Comparison of ENCODE assay signal across 30 cellular contexts in the genomic region with DNA sequence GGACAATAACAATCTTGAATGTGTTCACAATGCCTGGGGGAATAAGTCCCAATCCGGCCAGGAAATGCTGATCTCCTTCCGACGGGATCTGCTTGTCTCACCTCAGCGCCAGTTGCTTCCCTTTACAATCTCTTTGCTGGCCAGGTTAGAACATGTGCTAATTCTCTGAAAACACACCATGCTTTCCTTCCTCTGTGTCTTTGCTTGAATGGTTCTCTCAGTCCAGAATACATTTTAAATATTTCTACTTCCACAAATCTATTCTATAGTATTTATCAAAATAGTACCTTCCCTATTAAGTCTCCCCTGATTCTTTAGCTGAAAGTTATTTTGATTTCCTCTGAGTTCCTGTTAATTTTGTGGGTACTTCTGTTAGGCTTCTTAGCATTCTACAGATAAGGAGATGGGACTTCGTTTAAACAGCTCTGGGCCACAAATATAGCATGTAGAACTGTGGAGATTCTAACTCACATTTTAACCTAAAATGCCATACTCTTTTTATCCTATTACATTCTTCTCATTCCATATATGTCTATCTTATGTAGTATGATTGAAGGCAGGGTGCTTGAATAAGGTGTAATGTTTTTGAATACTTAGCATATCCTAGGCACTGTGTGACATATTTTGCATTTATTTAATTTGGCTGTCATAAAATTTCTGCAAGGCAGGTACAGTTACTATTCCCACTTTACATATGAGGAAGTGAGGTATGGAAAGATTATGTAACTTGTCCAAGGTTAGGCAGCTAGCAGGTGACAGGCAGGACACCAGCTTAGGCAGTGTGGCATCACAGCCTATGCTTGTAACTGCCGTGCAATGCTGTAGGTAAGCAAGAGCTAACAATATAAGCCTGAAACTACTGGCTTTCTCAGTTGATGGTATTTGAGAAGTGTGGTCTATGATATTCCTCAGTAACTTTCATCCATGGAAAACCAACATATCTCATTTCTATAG.
"Had no signal": no experiment of that assay in that cellular context is flagged by ENCODE, and none has a peak within 500 bp of the region (broad histone marks: within the 10 kb centered on the region; RNA-seq: fewer than 3 reads in every experiment).

No MANE protein-coding gene starts in this region.

- ATAC-seq: activated CD8-positive, alpha-beta memory T cell treated with anti-CD3 and anti-CD28 coated beads, Interleukin-2, amount 10 ng/mL, durations not matched to agents 7 days and 5 days; activated CD8-positive, alpha-beta T cell treated with anti-CD3 and anti-CD28 coated beads for 36 hours; activated naive CD8-positive, alpha-beta T cell treated with anti-CD3 and anti-CD28 coated beads, Interleukin-2, amount 50 U/mL, for 24 hours; body of pancreas; left lung; natural killer cell treated with Interleukin-12 subunit alpha and Interleukin-12 subunit beta and Interleukin-15 and Interleukin-18, amount 100 ng/mL, for 72 hours; psoas muscle; right cardiac atrium had no signal

- H3K36me3 Mint-ChIP-seq: mesothelial cell of epicardium had no signal

- H3K4me3 Mint-ChIP-seq: activated CD4-positive, alpha-beta T cell treated with anti-CD3 and anti-CD28 coated beads, Interleukin-2, amount 10 ng/mL, durations not matched to agents 7 days and 5 days; activated CD8-positive, alpha-beta memory T cell treated with anti-CD3 and anti-CD28 coated beads, Interleukin-2, amount 10 ng/mL, durations not matched to agents 7 days and 5 days; activated CD8-positive, alpha-beta T cell treated with anti-CD3 and anti-CD28 coated beads for 36 hours; activated naive CD8-positive, alpha-beta T cell treated with anti-CD3 and anti-CD28 coated beads, Interleukin-2, amount 50 U/mL, for 24 hours; activated T-helper 1 cell treated with anti-CD3 and anti-CD28 coated beads, Interleukin-12 subunit alpha, Interleukin-12 subunit beta, Interleukin-2, Interleukin-4 antibody, amounts not matched to agents 30 ng/mL and 10 ng/mL and 1 ng/mL, durations not matched to agents 14 hours and 24 hours and 36 hours; dendritic cell treated with granulocyte-macrophage colony-stimulating factor and Interleukin-4, amounts not matched to agents 40 ng/mL and 50 ng/mL, for 4 days; immature natural killer cell; mesothelial cell of epicardium; natural killer cell treated with Interleukin-12 subunit alpha and Interleukin-12 subunit beta and Interleukin-15 and Interleukin-18, amount 100 ng/mL, for 72 hours; type B pancreatic cell had no signal

- H3K4me3 ChIP-seq: body of pancreas, esophagus muscularis mucosa, hepatocyte, left lung, lung, ovary, psoas muscle, thoracic aorta, vagina had no signal

- H3K9me3 ChIP-seq: body of pancreas, esophagus muscularis mucosa, left lung, neutrophil, ovary, psoas muscle, thoracic aorta, vagina had no signal

- H3K27ac Mint-ChIP-seq: activated CD4-positive, alpha-beta T cell treated with anti-CD3 and anti-CD28 coated beads, Interleukin-2, amount 10 ng/mL, durations not matched to agents 7 days and 5 days; activated CD8-positive, alpha-beta memory T cell treated with anti-CD3 and anti-CD28 coated beads, Interleukin-2, amount 10 ng/mL, durations not matched to agents 7 days and 5 days; activated CD8-positive, alpha-beta T cell treated with anti-CD3 and anti-CD28 coated beads for 36 hours; activated naive CD8-positive, alpha-beta T cell treated with anti-CD3 and anti-CD28 coated beads, Interleukin-2, amount 50 U/mL, for 24 hours; activated T-helper 1 cell treated with anti-CD3 and anti-CD28 coated beads, Interleukin-12 subunit alpha, Interleukin-12 subunit beta, Interleukin-2, Interleukin-4 antibody, amounts not matched to agents 30 ng/mL and 10 ng/mL and 1 ng/mL, durations not matched to agents 14 hours and 24 hours and 36 hours; dendritic cell treated with granulocyte-macrophage colony-stimulating factor and Interleukin-4, amounts not matched to agents 40 ng/mL and 50 ng/mL, for 4 days; mesothelial cell of epicardium; type B pancreatic cell had no signal

- H3K36me3 ChIP-seq: esophagus muscularis mucosa, left lung, neutrophil, ovary, thoracic aorta, vagina had no signal

- H3K27me3 Mint-ChIP-seq: activated CD4-positive, alpha-beta T cell treated with anti-CD3 and anti-CD28 coated beads, Interleukin-2, amount 10 ng/mL, durations not matched to agents 7 days and 5 days; activated CD8-positive, alpha-beta memory T cell treated with anti-CD3 and anti-CD28 coated beads, Interleukin-2, amount 10 ng/mL, durations not matched to agents 7 days and 5 days; activated CD8-positive, alpha-beta T cell treated with anti-CD3 and anti-CD28 coated beads for 36 hours; activated naive CD8-positive, alpha-beta T cell treated with anti-CD3 and anti-CD28 coated beads, Interleukin-2, amount 50 U/mL, for 24 hours; dendritic cell treated with granulocyte-macrophage colony-stimulating factor and Interleukin-4, amounts not matched to agents 40 ng/mL and 50 ng/mL, for 4 days; natural killer cell treated with Interleukin-12 subunit alpha and Interleukin-12 subunit beta and Interleukin-15 and Interleukin-18, amount 100 ng/mL, for 72 hours; type B pancreatic cell had no signal

- H3K27me3 ChIP-seq: body of pancreas, esophagus muscularis mucosa, hepatocyte, left lung, neutrophil, ovary, vagina had no signal

- H3K27ac ChIP-seq: body of pancreas, esophagus muscularis mucosa, hepatocyte, left lung, neutrophil, ovary, psoas muscle, thoracic aorta, vagina, VCaP had no signal

- H3K4me1 Mint-ChIP-seq: activated CD4-positive, alpha-beta T cell treated with anti-CD3 and anti-CD28 coated beads, Interleukin-2, amount 10 ng/mL, durations not matched to agents 7 days and 5 days; activated CD8-positive, alpha-beta memory T cell treated with anti-CD3 and anti-CD28 coated beads, Interleukin-2, amount 10 ng/mL, durations not matched to agents 7 days and 5 days had no signal

- DNase-seq: activated CD4-positive, alpha-beta T cell treated with anti-CD3 and anti-CD28 coated beads, Interleukin-2, amount 10 ng/mL, durations not matched to agents 7 days and 5 days; activated CD4-positive, CD25-positive, alpha-beta regulatory T cell treated with anti-CD3 and anti-CD28 coated beads, Interleukin-2, amount 50 U/mL, for 72 hours; activated CD8-positive, alpha-beta memory T cell treated with anti-CD3 and anti-CD28 coated beads, Interleukin-2, amount 10 ng/mL, durations not matched to agents 7 days and 5 days; activated CD8-positive, alpha-beta T cell treated with anti-CD3 and anti-CD28 coated beads for 36 hours; activated gamma-delta T cell; activated naive CD4-positive, alpha-beta T cell treated with anti-CD3 and anti-CD28 coated beads, Interleukin-2, amount 50 U/mL, for 16 hours; activated naive CD8-positive, alpha-beta T cell treated with anti-CD3 and anti-CD28 coated beads, Interleukin-2, amount 50 U/mL, for 24 hours; activated T-cell treated with anti-CD3 and anti-CD28 coated beads for 4 hours; anterior cingulate cortex; body of pancreas; effector memory CD4-positive, alpha-beta T cell; glutamatergic neuron; immature natural killer cell; left lung; ovary; psoas muscle; right cardiac atrium; stimulated activated CD4-positive, alpha-beta T cell treated with anti-CD3 and anti-CD28 coated beads, Interleukin-4, amount 100 ng/mL, for 4 hours had no signal

- H3K9me3 Mint-ChIP-seq: activated CD4-positive, alpha-beta T cell treated with anti-CD3 and anti-CD28 coated beads, Interleukin-2, amount 10 ng/mL, durations not matched to agents 7 days and 5 days; activated CD8-positive, alpha-beta T cell treated with anti-CD3 and anti-CD28 coated beads for 36 hours; activated naive CD8-positive, alpha-beta T cell treated with anti-CD3 and anti-CD28 coated beads, Interleukin-2, amount 50 U/mL, for 24 hours; activated T-helper 1 cell treated with anti-CD3 and anti-CD28 coated beads, Interleukin-12 subunit alpha, Interleukin-12 subunit beta, Interleukin-2, Interleukin-4 antibody, amounts not matched to agents 30 ng/mL and 10 ng/mL and 1 ng/mL, durations not matched to agents 14 hours and 24 hours and 36 hours; dendritic cell treated with granulocyte-macrophage colony-stimulating factor and Interleukin-4, amounts not matched to agents 40 ng/mL and 50 ng/mL, for 4 days; immature natural killer cell; mesothelial cell of epicardium; natural killer cell treated with Interleukin-12 subunit alpha and Interleukin-12 subunit beta and Interleukin-15 and Interleukin-18, amount 100 ng/mL, for 72 hours; type B pancreatic cell had no signal

- H3K4me1 ChIP-seq: body of pancreas, left lung, vagina had no signal

- H3K4me2 ChIP-seq: hepatocyte had no signal
